1 cellular context compared by ENCODE assay signal in the genomic region with DNA sequence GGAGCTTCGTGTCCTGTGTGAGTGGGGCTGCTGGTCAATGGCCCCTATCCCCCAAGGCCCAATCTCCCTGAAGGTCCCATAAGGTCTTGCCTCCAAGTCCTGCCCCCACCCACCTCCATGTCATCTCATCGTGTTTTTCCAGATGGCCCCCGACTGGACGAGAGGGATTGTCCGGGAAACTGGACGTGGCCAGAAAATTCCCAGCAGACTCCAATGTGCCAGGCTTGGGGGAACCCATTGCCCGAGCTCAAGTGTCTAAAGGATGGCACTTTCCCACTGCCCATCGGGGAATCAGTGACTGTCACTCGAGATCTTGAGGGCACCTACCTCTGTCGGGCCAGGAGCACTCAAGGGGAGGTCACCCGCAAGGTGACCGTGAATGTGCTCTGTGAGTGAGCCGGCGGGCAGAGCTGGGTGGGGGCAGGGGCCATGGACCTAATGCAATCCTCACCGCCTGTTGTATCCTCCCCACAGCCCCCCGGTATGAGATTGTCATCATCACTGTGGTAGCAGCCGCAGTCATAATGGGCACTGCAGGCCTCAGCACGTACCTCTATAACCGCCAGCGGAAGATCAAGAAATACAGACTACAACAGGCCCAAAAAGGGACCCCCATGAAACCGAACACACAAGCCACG.
A peak's percentile ranks its signal among the peaks of the same experiment; 100 is the strongest.
TF ChIP-seq lines count a peak whose summit lies in the region.

No MANE protein-coding gene starts in this region.

TF ChIP-seq in K562, 482 proteins besides CTCF, POLR2A, EP300 and RAD21:
- TF ChIP-seq, protein P1, sequence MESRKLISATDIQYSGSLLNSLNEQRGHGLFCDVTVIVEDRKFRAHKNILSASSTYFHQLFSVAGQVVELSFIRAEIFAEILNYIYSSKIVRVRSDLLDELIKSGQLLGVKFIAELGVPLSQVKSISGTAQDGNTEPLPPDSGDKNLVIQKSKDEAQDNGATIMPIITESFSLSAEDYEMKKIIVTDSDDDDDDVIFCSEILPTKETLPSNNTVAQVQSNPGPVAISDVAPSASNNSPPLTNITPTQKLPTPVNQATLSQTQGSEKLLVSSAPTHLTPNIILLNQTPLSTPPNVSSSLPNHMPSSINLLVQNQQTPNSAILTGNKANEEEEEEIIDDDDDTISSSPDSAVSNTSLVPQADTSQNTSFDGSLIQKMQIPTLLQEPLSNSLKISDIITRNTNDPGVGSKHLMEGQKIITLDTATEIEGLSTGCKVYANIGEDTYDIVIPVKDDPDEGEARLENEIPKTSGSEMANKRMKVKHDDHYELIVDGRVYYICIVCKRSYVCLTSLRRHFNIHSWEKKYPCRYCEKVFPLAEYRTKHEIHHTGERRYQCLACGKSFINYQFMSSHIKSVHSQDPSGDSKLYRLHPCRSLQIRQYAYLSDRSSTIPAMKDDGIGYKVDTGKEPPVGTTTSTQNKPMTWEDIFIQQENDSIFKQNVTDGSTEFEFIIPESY (CRISPR knock-in tag; IDR thresholded peaks at IDR 0.05) = peak; percentile 58; the same call in 1 of the 2 replicates
- TF ChIP-seq, protein P2, sequence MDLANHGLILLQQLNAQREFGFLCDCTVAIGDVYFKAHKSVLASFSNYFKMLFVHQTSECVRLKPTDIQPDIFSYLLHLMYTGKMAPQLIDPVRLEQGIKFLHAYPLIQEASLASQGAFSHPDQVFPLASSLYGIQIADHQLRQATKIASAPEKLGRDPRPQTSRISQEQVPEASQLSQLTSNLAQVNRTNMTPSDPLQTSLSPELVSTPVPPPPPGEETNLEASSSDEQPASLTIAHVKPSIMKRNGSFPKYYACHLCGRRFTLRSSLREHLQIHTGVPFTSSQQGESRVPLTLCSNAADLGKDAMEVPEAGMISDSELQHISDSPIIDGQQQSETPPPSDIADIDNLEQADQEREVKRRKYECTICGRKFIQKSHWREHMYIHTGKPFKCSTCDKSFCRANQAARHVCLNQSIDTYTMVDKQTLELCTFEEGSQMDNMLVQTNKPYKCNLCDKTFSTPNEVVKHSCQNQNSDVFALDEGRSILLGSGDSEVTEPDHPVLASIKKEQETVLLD (IDR thresholded peaks at IDR 0.05) = no peak
- TF ChIP-seq SAFB (IDR thresholded peaks at IDR 0.05; ENCODE audit: borderline replicate concordance, low read depth, low read length) (no peak), ZC3H4 (CRISPR knock-in tag; IDR thresholded peaks at IDR 0.05; ENCODE audit: borderline replicate concordance) (no peak), MAZ (CRISPR knock-in tag; conservative IDR thresholded peaks at IDR 0.05 in 1 of 2, IDR thresholded peaks at IDR 0.05 in 1 of 2) (0 out of 4 replicates have a peak, but pooled peaks of 1 of the 2 experiments have one; percentile 11)
- TF ChIP-seq, protein P3, sequence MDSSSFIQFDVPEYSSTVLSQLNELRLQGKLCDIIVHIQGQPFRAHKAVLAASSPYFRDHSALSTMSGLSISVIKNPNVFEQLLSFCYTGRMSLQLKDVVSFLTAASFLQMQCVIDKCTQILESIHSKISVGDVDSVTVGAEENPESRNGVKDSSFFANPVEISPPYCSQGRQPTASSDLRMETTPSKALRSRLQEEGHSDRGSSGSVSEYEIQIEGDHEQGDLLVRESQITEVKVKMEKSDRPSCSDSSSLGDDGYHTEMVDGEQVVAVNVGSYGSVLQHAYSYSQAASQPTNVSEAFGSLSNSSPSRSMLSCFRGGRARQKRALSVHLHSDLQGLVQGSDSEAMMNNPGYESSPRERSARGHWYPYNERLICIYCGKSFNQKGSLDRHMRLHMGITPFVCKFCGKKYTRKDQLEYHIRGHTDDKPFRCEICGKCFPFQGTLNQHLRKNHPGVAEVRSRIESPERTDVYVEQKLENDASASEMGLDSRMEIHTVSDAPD (CRISPR knock-in tag; IDR thresholded peaks at IDR 0.05) = no peak
TF ChIP-seq in K562: peak in this region for 2.
